ENCODE assay signal across 15 cellular contexts in genomic region chr1:239717097-239718051, GRCh38.
DNase-seq lines count a peak whose midpoint lies in the region; ATAC-seq and TF ChIP-seq lines count a peak whose summit lies in the region.
"Had no signal": no experiment of that assay in that cellular context is flagged by ENCODE, and none has a peak within 500 bp of the region (broad histone marks: within the 10 kb centered on the region; RNA-seq: fewer than 3 reads in every experiment).

No MANE protein-coding gene starts in this region.

- ATAC-seq in activated T-helper 17 cell treated with anti-CD3 and anti-CD28 coated beads, Interleukin-2, amount 50 U/mL, for 72 hours (replicated peaks) = peak; percentile 5
- no peak for ATAC-seq in natural killer cell treated with Interleukin-12 subunit alpha and Interleukin-12 subunit beta and Interleukin-15 and Interleukin-18, amount 100 ng/mL, for 72 hours
- ATAC-seq: heart right ventricle, sciatic nerve had no signal

- DNase-seq in Daoy (ENCODE audit: low read depth) = peak; percentile 41
- DNase-seq in NCI-H226 = peak; percentile 3
- DNase-seq in natural killer cell treated with Interleukin-12 subunit alpha and Interleukin-12 subunit beta and Interleukin-15 and Interleukin-18, amount 100 ng/mL, for 72 hours (ENCODE audit: low spot score) = no peak
- no peak for DNase-seq in NCI-H2171 (lab: John Stamatoyannopoulos, UW)
- DNase-seq in HCEC 1CT = no peak
- DNase-seq in breast epithelium (ENCODE audit: low spot score in 2 of 2) = no peak
- DNase-seq: activated CD4-positive, alpha-beta T cell treated with anti-CD3 and anti-CD28 coated beads for 48 hours; erythroblast; heart right ventricle; NCI-H2029 treated with DMSO at 0.1 percent for 48 hours; nephron progenitor cell had no signal

- peaks cover 25% of the 10 kb centered on the region for H3K4me1 Mint-ChIP-seq in activated T-helper 17 cell treated with anti-CD3 and anti-CD28 coated beads, Interleukin-2, amount 50 U/mL, for 72 hours
- peaks cover 33 to 41% of the 10 kb centered on the region in 2 donors for H3K4me1 Mint-ChIP-seq in natural killer cell treated with Interleukin-12 subunit alpha and Interleukin-12 subunit beta and Interleukin-15 and Interleukin-18, amount 100 ng/mL, for 72 hours (ENCODE audit: low read depth in 2 of 2)
- H3K4me1 Mint-ChIP-seq: nephron progenitor cell had no signal

- H3K9me3 Mint-ChIP-seq in activated T-helper 17 cell treated with anti-CD3 and anti-CD28 coated beads, Interleukin-2, amount 50 U/mL, for 72 hours = no peaks in the 10 kb centered on the region
- no peaks in the 10 kb centered on the region for H3K9me3 Mint-ChIP-seq in natural killer cell treated with Interleukin-12 subunit alpha and Interleukin-12 subunit beta and Interleukin-15 and Interleukin-18, amount 100 ng/mL, for 72 hours
- H3K9me3 Mint-ChIP-seq: nephron progenitor cell had no signal

- H3K9me3 ChIP-seq in breast epithelium = no peaks in the 10 kb centered on the region
- H3K9me3 ChIP-seq: Caco-2 had no signal

- no peak for TF ChIP-seq POLR2A in breast epithelium (IDR thresholded peaks at IDR 0.05)

- no peaks in the 10 kb centered on the region for H3K27me3 ChIP-seq in breast epithelium
- H3K27me3 ChIP-seq: heart right ventricle had no signal

- no peaks in the 10 kb centered on the region for H3K27me3 Mint-ChIP-seq in activated T-helper 17 cell treated with anti-CD3 and anti-CD28 coated beads, Interleukin-2, amount 50 U/mL, for 72 hours
- H3K27me3 Mint-ChIP-seq in natural killer cell treated with Interleukin-12 subunit alpha and Interleukin-12 subunit beta and Interleukin-15 and Interleukin-18, amount 100 ng/mL, for 72 hours = no peaks in the 10 kb centered on the region

- H3K27ac Mint-ChIP-seq in activated T-helper 17 cell treated with anti-CD3 and anti-CD28 coated beads, Interleukin-2, amount 50 U/mL, for 72 hours = no peak overlapping the region
- H3K27ac Mint-ChIP-seq in natural killer cell treated with Interleukin-12 subunit alpha and Interleukin-12 subunit beta and Interleukin-15 and Interleukin-18, amount 100 ng/mL, for 72 hours = no peak overlapping the region
- H3K27ac Mint-ChIP-seq: nephron progenitor cell had no signal

- intact Hi-C loops in breast epithelium (cut with DNase I; ENCODE audit: low total_unique reads) = no loop called here

- H3K4me3 ChIP-seq in breast epithelium = no peak overlapping the region

- no peak overlapping the region for H3K4me3 Mint-ChIP-seq in activated T-helper 17 cell treated with anti-CD3 and anti-CD28 coated beads, Interleukin-2, amount 50 U/mL, for 72 hours
- H3K4me3 Mint-ChIP-seq in natural killer cell treated with Interleukin-12 subunit alpha and Interleukin-12 subunit beta and Interleukin-15 and Interleukin-18, amount 100 ng/mL, for 72 hours = peak overlapping the region; percentile 96
- H3K4me3 Mint-ChIP-seq: nephron progenitor cell had no signal

- no peaks in the 10 kb centered on the region for H3K4me1 ChIP-seq in breast epithelium

- peaks cover 20% of the 10 kb centered on the region for H3K36me3 Mint-ChIP-seq in activated T-helper 17 cell treated with anti-CD3 and anti-CD28 coated beads, Interleukin-2, amount 50 U/mL, for 72 hours (ENCODE audit: low read depth)
- no peaks in the 10 kb centered on the region for H3K36me3 Mint-ChIP-seq in natural killer cell treated with Interleukin-12 subunit alpha and Interleukin-12 subunit beta and Interleukin-15 and Interleukin-18, amount 100 ng/mL, for 72 hours

- H3K27ac ChIP-seq in breast epithelium = no peak overlapping the region
- H3K27ac ChIP-seq: KMS-11 had no signal

- no peak for TF ChIP-seq CTCF in breast epithelium (IDR thresholded peaks at IDR 0.05)

- no peaks in the 10 kb centered on the region for H3K36me3 ChIP-seq in breast epithelium
- H3K36me3 ChIP-seq: heart right ventricle had no signal

Comparison
In these comparisons a context has a peak if more than half of its experiments do, and no peak if none do; other contexts are left out.
1. DNase-seq: peak in Daoy (single experiment) and NCI-H226 (single experiment); none in natural killer cell treated with Interleukin-12 subunit alpha and Interleukin-12 subunit beta and Interleukin-15 and Interleukin-18, amount 100 ng/mL, for 72 hours (single experiment), NCI-H2171 (single experiment), HCEC 1CT (single experiment) and breast epithelium (0 of 2).